Comparison of ENCODE assay signal across 2 cellular contexts in the genomic region with DNA sequence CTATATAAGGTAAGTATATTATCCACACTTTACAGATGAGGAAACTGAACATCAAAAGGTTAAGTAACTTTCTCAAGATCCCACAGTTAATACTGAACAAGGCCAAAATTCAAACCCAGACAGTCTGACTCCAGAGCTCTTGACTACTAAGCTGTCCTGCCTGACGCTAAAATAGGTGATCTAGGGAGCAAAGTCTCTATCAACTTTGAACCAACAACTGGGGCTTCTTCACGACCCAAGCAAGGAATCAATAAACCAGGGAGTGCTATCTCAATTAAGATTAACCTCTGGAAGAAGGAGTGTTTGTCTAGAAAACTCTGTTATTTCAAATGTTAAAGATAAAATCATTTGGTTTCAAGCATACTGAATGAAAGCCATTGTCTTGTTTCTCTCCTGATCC.
A peak's percentile ranks its signal among the peaks of the same experiment; 100 is the strongest.
TF ChIP-seq lines count a peak whose summit lies in the region.

No MANE protein-coding gene starts in this region.

TF ChIP-seq in HepG2, 621 proteins besides CTCF, POLR2A, EP300 and RAD21 (continued from another document):
- TF ChIP-seq ZNF782 (CRISPR knock-in tag; IDR thresholded peaks at IDR 0.05; ENCODE audit: borderline replicate concordance) = peak; percentile 93; the same call in 1 of the 2 replicates
- peak; percentile 91; the same call in 1 of the 2 replicates for TF ChIP-seq ZNF549 (CRISPR knock-in tag; IDR thresholded peaks at IDR 0.05)
- TF ChIP-seq NR2F6 (IDR thresholded peaks at IDR 0.05) = 0 out of 2 replicates have a peak, but pooled peaks have one; percentile 10
- TF ChIP-seq NR2F6 (CRISPR knock-in tag; IDR thresholded peaks at IDR 0.05) = no peak
- 0 out of 2 replicates have a peak, but pooled peaks have one; percentile 51 for TF ChIP-seq ONECUT2 (CRISPR knock-in tag; IDR thresholded peaks at IDR 0.05)
- peak; percentile 13; the same call in 1 of the 2 replicates for TF ChIP-seq ZNF121 (CRISPR knock-in tag; IDR thresholded peaks at IDR 0.05)
- TF ChIP-seq TEAD2 (CRISPR knock-in tag; IDR thresholded peaks at IDR 0.05) = no peak
- no peak for TF ChIP-seq GATA4 (IDR thresholded peaks at IDR 0.05; ENCODE audit: borderline replicate concordance, low read depth)
- TF ChIP-seq HNF4G (IDR thresholded peaks at IDR 0.05; ENCODE audit: borderline replicate concordance, low read depth, low read length) = peak; percentile 31; the same call in 1 of the 2 replicates
- no peak for TF ChIP-seq HNF4G (CRISPR knock-in tag; IDR thresholded peaks at IDR 0.05; ENCODE audit: borderline replicate concordance, low read depth)

TF ChIP-seq in K562, 482 proteins besides CTCF, POLR2A, EP300 and RAD21:
- TF ChIP-seq, protein P1, sequence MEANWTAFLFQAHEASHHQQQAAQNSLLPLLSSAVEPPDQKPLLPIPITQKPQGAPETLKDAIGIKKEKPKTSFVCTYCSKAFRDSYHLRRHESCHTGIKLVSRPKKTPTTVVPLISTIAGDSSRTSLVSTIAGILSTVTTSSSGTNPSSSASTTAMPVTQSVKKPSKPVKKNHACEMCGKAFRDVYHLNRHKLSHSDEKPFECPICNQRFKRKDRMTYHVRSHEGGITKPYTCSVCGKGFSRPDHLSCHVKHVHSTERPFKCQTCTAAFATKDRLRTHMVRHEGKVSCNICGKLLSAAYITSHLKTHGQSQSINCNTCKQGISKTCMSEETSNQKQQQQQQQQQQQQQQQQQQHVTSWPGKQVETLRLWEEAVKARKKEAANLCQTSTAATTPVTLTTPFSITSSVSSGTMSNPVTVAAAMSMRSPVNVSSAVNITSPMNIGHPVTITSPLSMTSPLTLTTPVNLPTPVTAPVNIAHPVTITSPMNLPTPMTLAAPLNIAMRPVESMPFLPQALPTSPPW (CRISPR knock-in tag; IDR thresholded peaks at IDR 0.05) = no peak
- TF ChIP-seq, protein P2, sequence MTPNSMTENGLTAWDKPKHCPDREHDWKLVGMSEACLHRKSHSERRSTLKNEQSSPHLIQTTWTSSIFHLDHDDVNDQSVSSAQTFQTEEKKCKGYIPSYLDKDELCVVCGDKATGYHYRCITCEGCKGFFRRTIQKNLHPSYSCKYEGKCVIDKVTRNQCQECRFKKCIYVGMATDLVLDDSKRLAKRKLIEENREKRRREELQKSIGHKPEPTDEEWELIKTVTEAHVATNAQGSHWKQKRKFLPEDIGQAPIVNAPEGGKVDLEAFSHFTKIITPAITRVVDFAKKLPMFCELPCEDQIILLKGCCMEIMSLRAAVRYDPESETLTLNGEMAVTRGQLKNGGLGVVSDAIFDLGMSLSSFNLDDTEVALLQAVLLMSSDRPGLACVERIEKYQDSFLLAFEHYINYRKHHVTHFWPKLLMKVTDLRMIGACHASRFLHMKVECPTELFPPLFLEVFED (CRISPR knock-in tag; conservative IDR thresholded peaks at IDR 0.05) = no peak
TF ChIP-seq in K562: peak in this region for 0.
